8 cellular contexts compared by ENCODE assay signal in genomic region chr15:67067930-67068542, GRCh38. TPM values are rescaled to one million over a fixed set of nuclear protein-coding genes. Genes with fewer than 3 reads are reported as not detected.
A peak's percentile ranks its signal among the peaks of the same experiment; 100 is the strongest.
DNase-seq lines count a peak whose midpoint lies in the region; ATAC-seq and TF ChIP-seq lines count a peak whose summit lies in the region.

No MANE protein-coding gene starts in this region.

- no peaks in the 10 kb centered on the region for H3K27me3 ChIP-seq in BLaER1 treated with 17β-estradiol and CSF1 and Interleukin-3, amounts not matched to agents 10 nM and 100 nM

- H3K4me1 ChIP-seq in BLaER1 treated with 17β-estradiol and CSF1 and Interleukin-3, amounts not matched to agents 10 nM and 100 nM, result peaks cover 60 to 73% (median 68%) of the 10 kb centered on the region in 10 experiments

- peak overlapping the region; percentile 77 for H3K27ac Mint-ChIP-seq in chondrocyte (ENCODE audit: unreplicated experiment)
- H3K27ac Mint-ChIP-seq in naive thymus-derived CD8-positive, alpha-beta T cell, result peak overlapping the region; percentile 6 to 96 (median 78)

- peak; percentile 37 for DNase-seq in NCI-H226
- no peak for DNase-seq in chondrocyte (ENCODE audit: low spot score)
- no peak for DNase-seq in naive thymus-derived CD8-positive, alpha-beta T cell
- DNase-seq in ACHN, result no peak
- no peak for DNase-seq in activated effector memory CD4-positive, alpha-beta T cell treated with anti-CD3 and anti-CD28 coated beads, Interleukin-2, amount 50 U/mL, for 16 hours
- DNase-seq in pons (ENCODE audit: low spot score), result no peak

- in situ Hi-C loops in ACHN (cut with HindIII; ENCODE audit: low pct_ligation_motif_present, low pct_unique_long_range_greater_than_20kb, low sequenced_read_pairs), result no loop called here

- no peaks in the 10 kb centered on the region for H3K9me3 Mint-ChIP-seq in chondrocyte (ENCODE audit: low read depth)
- H3K9me3 Mint-ChIP-seq in naive thymus-derived CD8-positive, alpha-beta T cell, result no peaks in the 10 kb centered on the region

- H3K4me3 ChIP-seq in BLaER1 treated with 17β-estradiol and CSF1 and Interleukin-3, amounts not matched to agents 10 nM and 100 nM, result peak overlapping the region; percentile 96 to 100 (median 98)

- peaks cover 46% of the 10 kb centered on the region for H3K4me1 Mint-ChIP-seq in chondrocyte (ENCODE audit: low read depth)
- peaks cover 41 to 69% (median 58%) of the 10 kb centered on the region in 4 donors for H3K4me1 Mint-ChIP-seq in naive thymus-derived CD8-positive, alpha-beta T cell

- H3K27me3 Mint-ChIP-seq in chondrocyte (ENCODE audit: low read depth), result no peaks in the 10 kb centered on the region
- H3K27me3 Mint-ChIP-seq in naive thymus-derived CD8-positive, alpha-beta T cell, result no peaks in the 10 kb centered on the region

- H4K20me1 ChIP-seq in BLaER1 treated with 17β-estradiol and CSF1 and Interleukin-3, amounts not matched to agents 10 nM and 100 nM, result peaks cover 48 to 72% (median 60%) of the 10 kb centered on the region in 11 experiments

- H3K36me3 Mint-ChIP-seq in chondrocyte (ENCODE audit: low read depth), result peaks cover 5% of the 10 kb centered on the region
- H3K36me3 Mint-ChIP-seq in naive thymus-derived CD8-positive, alpha-beta T cell, result peaks cover 0 to 10% (median 2%) of the 10 kb centered on the region in 3 donors

- H3K27ac ChIP-seq in BLaER1 treated with 17β-estradiol and CSF1 and Interleukin-3, amounts not matched to agents 10 nM and 100 nM, result peak overlapping the region; percentile 87 to 98 (median 97)

- ATAC-seq in naive thymus-derived CD8-positive, alpha-beta T cell, result peak; percentile 15 to 17
- no peak for ATAC-seq in GM21423 (IDR thresholded peaks at IDR 0.05; ENCODE audit: unreplicated experiment)

- peaks cover 23 to 61% (median 58%) of the 10 kb centered on the region in 11 experiments for H3K36me3 ChIP-seq in BLaER1 treated with 17β-estradiol and CSF1 and Interleukin-3, amounts not matched to agents 10 nM and 100 nM

- TF ChIP-seq CTCF in chondrocyte (IDR thresholded peaks at IDR 0.05), result no peak

- no peaks in the 10 kb centered on the region for H3K9me3 ChIP-seq in BLaER1 treated with 17β-estradiol and CSF1 and Interleukin-3, amounts not matched to agents 10 nM and 100 nM (replicated peaks in 1 of 11)

- H3K4me3 Mint-ChIP-seq in chondrocyte (ENCODE audit: unreplicated experiment), result peak overlapping the region; percentile 97
- H3K4me3 Mint-ChIP-seq in naive thymus-derived CD8-positive, alpha-beta T cell, result peak overlapping the region; percentile 85 to 97 (median 92)

- POLR2A ChIA-PET in naive thymus-derived CD8-positive, alpha-beta T cell (lab: Charles Lee), result interaction anchor here (0.7 to 1.5 kb wide), 4 partner anchors 14 to 77 kb away, joined by 3 to 4 read pairs (median 4); no protein-coding TSS in a partner anchor

- peak overlapping the region; percentile 88 to 98 (median 96) for H3K4me2 ChIP-seq in BLaER1 treated with 17β-estradiol and CSF1 and Interleukin-3, amounts not matched to agents 10 nM and 100 nM

- H3K9ac ChIP-seq in BLaER1 treated with 17β-estradiol and CSF1 and Interleukin-3, amounts not matched to agents 10 nM and 100 nM, result peak overlapping the region; percentile 91 to 99 (median 99)

RNA-seq across cellular contexts. Expression of gene SMAD3, which starts 2.6 kb away (rescaled TPM):
- 19.0 to 27.2 TPM (median 23.2 TPM) in 3 replicates for total RNA-seq in chondrocyte
- total RNA-seq in naive thymus-derived CD8-positive, alpha-beta T cell, result 10 to 100 TPM; 53.1 to 55.4 TPM
- 1 to 10 TPM in 2 of 3 donors, under 1 TPM in 1; 0.57 to 4.2 (median 1.7) TPM for polyA plus RNA-seq in naive thymus-derived CD8-positive, alpha-beta T cell
